30 cellular contexts compared by ENCODE assay signal in the genomic region with DNA sequence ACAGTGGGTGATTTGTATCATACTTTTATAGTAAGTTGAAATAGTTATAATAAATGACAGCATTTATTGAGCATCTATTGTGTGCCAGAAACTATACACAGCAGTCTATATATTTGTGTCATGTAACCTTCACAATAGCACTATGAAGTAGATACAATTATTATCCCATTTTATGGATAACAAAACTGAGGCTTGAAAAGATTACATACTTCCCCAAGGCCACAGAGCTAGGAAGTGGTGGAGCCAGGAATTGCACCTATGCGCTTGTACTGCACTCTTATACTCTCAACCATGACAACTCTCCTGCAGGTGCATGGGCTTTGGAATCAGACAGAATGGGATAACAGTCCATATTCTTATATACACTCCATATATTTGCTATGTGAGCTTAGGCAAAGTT.
"Had no signal": no experiment of that assay in that cellular context is flagged by ENCODE, and none has a peak within 500 bp of the region (broad histone marks: within the 10 kb centered on the region; RNA-seq: fewer than 3 reads in every experiment).

No MANE protein-coding gene starts in this region.

- H3K27ac ChIP-seq: neural progenitor cell, ovary, psoas muscle, skin epidermis, spleen, suprapubic skin, testis, tibial artery, transverse colon, upper lobe of right lung, uterus had no signal

- H2AFZ ChIP-seq: neural progenitor cell had no signal

- DNase-seq: naive thymus-derived CD4-positive, alpha-beta T cell; natural killer cell; occipital lobe; ovary; psoas muscle; right cardiac atrium; spleen; stimulated activated CD4-positive, alpha-beta T cell treated with anti-CD3 and anti-CD28 coated beads, Interleukin-12 subunit alpha, Interleukin-12 subunit beta, amount 100 ng/mL, for 4 hours; stimulated activated CD4-positive, alpha-beta T cell treated with anti-CD3 and anti-CD28 coated beads, Interleukin-1b, Interleukin-23, amount 100 ng/mL, for 48 hours; stimulated activated CD4-positive, alpha-beta T cell treated with anti-CD3 and anti-CD28 coated beads, Interleukin-4, amount 100 ng/mL, for 1 hour; stimulated activated CD4-positive, alpha-beta T cell treated with anti-CD3 and anti-CD28 coated beads, Interleukin-4, amount 100 ng/mL, for 4 hours; stimulated activated CD8-positive, alpha-beta memory T cell treated with anti-CD3 and anti-CD28 coated beads, Interleukin-4, amount 100 ng/mL, for 48 hours; stimulated activated naive CD4-positive, alpha-beta T cell; stimulated activated naive CD8-positive, alpha-beta T cell treated with anti-CD3 and anti-CD28 coated beads, Interleukin-15, amount 100 ng/mL, for 72 hours; stimulated activated naive CD8-positive, alpha-beta T cell treated with anti-CD3 and anti-CD28 coated beads, Interleukin-15, Interleukin-2, amounts not matched to agents 100 U/mL and 50 U/mL, for 24 hours; substantia nigra; testis; tibial artery; transverse colon; upper lobe of right lung; uterus had no signal

- H3K4me3 Mint-ChIP-seq: naive thymus-derived CD4-positive, alpha-beta T cell; natural killer cell; nephron; neural progenitor cell; stimulated activated memory B cell treated with anti-CD40 and anti-IgM and Interleukin-4, amounts not matched to agents 10 μg/mL and 1 μg/mL and 100 μg/mL, for 72 hours; stimulated activated naive CD8-positive, alpha-beta T cell treated with anti-CD3 and anti-CD28 coated beads, Interleukin-15, amount 100 ng/mL, for 72 hours; type B pancreatic cell had no signal

- H3K9me3 ChIP-seq: ovary, psoas muscle, spleen, suprapubic skin, testis, tibial artery, transverse colon, upper lobe of right lung, uterus had no signal

- H3K4me1 ChIP-seq: psoas muscle, spleen, testis, transverse colon, upper lobe of right lung, uterus had no signal

- H3K4me1 Mint-ChIP-seq: naive thymus-derived CD4-positive, alpha-beta T cell; natural killer cell; nephron; neural progenitor cell; stimulated activated memory B cell treated with anti-CD40 and anti-IgM and Interleukin-4, amounts not matched to agents 10 μg/mL and 1 μg/mL and 100 μg/mL, for 72 hours; stimulated activated naive CD8-positive, alpha-beta T cell treated with anti-CD3 and anti-CD28 coated beads, Interleukin-15, amount 100 ng/mL, for 72 hours had no signal

- H3K4me3 ChIP-seq: neural progenitor cell, ovary, psoas muscle, skin epidermis, smooth muscle cell, spleen, suprapubic skin, testis, tibial artery, transverse colon, upper lobe of right lung, uterus had no signal

- H3K9ac ChIP-seq: neural progenitor cell had no signal

- H3K27me3 Mint-ChIP-seq: naive thymus-derived CD4-positive, alpha-beta T cell; progenitor cell of endocrine pancreas; stimulated activated memory B cell treated with anti-CD40 and anti-IgM and Interleukin-4, amounts not matched to agents 10 μg/mL and 1 μg/mL and 100 μg/mL, for 72 hours; stimulated activated naive CD8-positive, alpha-beta T cell treated with anti-CD3 and anti-CD28 coated beads, Interleukin-15, amount 100 ng/mL, for 72 hours; type B pancreatic cell had no signal

- H3K36me3 Mint-ChIP-seq: naive thymus-derived CD4-positive, alpha-beta T cell; natural killer cell; stimulated activated memory B cell treated with anti-CD40 and anti-IgM and Interleukin-4, amounts not matched to agents 10 μg/mL and 1 μg/mL and 100 μg/mL, for 72 hours had no signal

- H3K27me3 ChIP-seq: neural progenitor cell, ovary, spleen, suprapubic skin, testis, tibial artery, transverse colon, upper lobe of right lung, uterus had no signal

- ATAC-seq: naive thymus-derived CD4-positive, alpha-beta T cell; natural killer cell; psoas muscle; right cardiac atrium; sciatic nerve; stimulated activated memory B cell treated with anti-CD40 and anti-IgM and Interleukin-4, amounts not matched to agents 10 μg/mL and 1 μg/mL and 100 μg/mL, for 72 hours; stimulated activated naive CD8-positive, alpha-beta T cell treated with anti-CD3 and anti-CD28 coated beads, Interleukin-15, amount 100 ng/mL, for 72 hours; stimulated activated naive CD8-positive, alpha-beta T cell treated with anti-CD3 and anti-CD28 coated beads, Interleukin-15, Interleukin-2, amounts not matched to agents 100 U/mL and 50 U/mL, for 24 hours; upper lobe of right lung had no signal

- H3K27ac Mint-ChIP-seq: naive thymus-derived CD4-positive, alpha-beta T cell; natural killer cell; nephron; neural progenitor cell; progenitor cell of endocrine pancreas; stimulated activated memory B cell treated with anti-CD40 and anti-IgM and Interleukin-4, amounts not matched to agents 10 μg/mL and 1 μg/mL and 100 μg/mL, for 72 hours; stimulated activated naive CD8-positive, alpha-beta T cell treated with anti-CD3 and anti-CD28 coated beads, Interleukin-15, amount 100 ng/mL, for 72 hours; type B pancreatic cell had no signal

- H3K36me3 ChIP-seq: neural progenitor cell, ovary, spleen, suprapubic skin, tibial artery, transverse colon, upper lobe of right lung, uterus had no signal

- H3K4me2 ChIP-seq: neural progenitor cell, smooth muscle cell had no signal

- H3K9me3 Mint-ChIP-seq: natural killer cell; nephron; stimulated activated memory B cell treated with anti-CD40 and anti-IgM and Interleukin-4, amounts not matched to agents 10 μg/mL and 1 μg/mL and 100 μg/mL, for 72 hours; type B pancreatic cell had no signal
